In the genomic region with DNA sequence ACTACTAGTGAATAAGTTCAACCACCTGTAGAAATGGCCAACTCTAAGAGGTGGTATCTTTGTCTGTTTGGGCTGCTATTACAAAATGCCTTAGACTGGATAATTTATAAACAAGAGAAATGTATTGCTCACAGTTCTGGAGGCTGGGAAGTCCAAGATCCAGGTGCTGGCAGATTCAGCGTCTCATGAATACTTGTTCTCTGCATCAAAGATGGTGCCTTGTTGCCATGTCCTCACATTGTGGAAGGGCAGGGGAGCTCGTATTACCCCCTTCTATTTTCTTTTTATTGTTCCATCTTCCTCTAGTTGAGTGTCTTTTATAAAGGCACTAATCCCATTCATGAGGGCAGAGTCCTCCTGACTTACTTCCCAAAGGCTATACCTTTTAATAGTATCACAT, we compare ENCODE assay signal across 39 cellular contexts.
"Had no signal": no experiment of that assay in that cellular context is flagged by ENCODE, and none has a peak within 500 bp of the region (broad histone marks: within the 10 kb centered on the region; RNA-seq: fewer than 3 reads in every experiment).

No MANE protein-coding gene starts in this region.

- H3K36me3 Mint-ChIP-seq: activated naive CD4-positive, alpha-beta T cell treated with anti-CD3 and anti-CD28 coated beads, Interleukin-2, amount 10 ng/mL, durations not matched to agents 7 days and 5 days; activated naive CD8-positive, alpha-beta T cell treated with anti-CD3 and anti-CD28 coated beads, Interleukin-2, amount 10 ng/mL, durations not matched to agents 7 days and 5 days had no signal

- H3K4me3 ChIP-seq: adrenal gland, ascending aorta, body of pancreas, breast epithelium, cardiac muscle cell had no signal

- DNase-seq: activated effector memory CD4-positive, alpha-beta T cell treated with anti-CD3 and anti-CD28 coated beads, Interleukin-2, amount 50 U/mL, for 16 hours; activated effector memory CD4-positive, alpha-beta T cell treated with Interleukin-2 at 50 U/mL for 16 hours; activated gamma-delta T cell; activated gamma-delta T cell treated with Interleukin-2 at 50 U/mL for 16 hours; activated naive CD4-positive, alpha-beta T cell; activated naive CD4-positive, alpha-beta T cell treated with anti-CD3 and anti-CD28 coated beads for 36 hours; activated naive CD4-positive, alpha-beta T cell treated with anti-CD3 and anti-CD28 coated beads, Interleukin-2, amount 10 ng/mL, durations not matched to agents 7 days and 5 days; activated naive CD4-positive, alpha-beta T cell treated with anti-CD3 and anti-CD28 coated beads, Interleukin-2, amount 50 U/mL, for 16 hours; activated naive CD4-positive, alpha-beta T cell treated with Interleukin-2 at 50 U/mL for 16 hours; activated naive CD8-positive, alpha-beta T cell treated with anti-CD3 and anti-CD28 coated beads for 36 hours; activated naive CD8-positive, alpha-beta T cell treated with anti-CD3 and anti-CD28 coated beads, Interleukin-2, amount 10 ng/mL, durations not matched to agents 7 days and 5 days; activated naive CD8-positive, alpha-beta T cell treated with anti-CD3 and anti-CD28 coated beads, Interleukin-2, amount 50 U/mL, for 24 hours; activated T-cell treated with anti-CD3 and anti-CD28 coated beads, Interleukin-2, amount 50 U/mL, for 1 hour; activated T-cell treated with anti-CD3 and anti-CD28 coated beads, Interleukin-2, amount 50 U/mL, for 24 hours; activated T-cell treated with anti-CD3 and anti-CD28 coated beads, Interleukin-2, amount 50 U/mL, for 4 hours; activated T-cell treated with anti-CD3 and anti-CD28 coated beads, Interleukin-2, amount 50 U/mL, for 48 hours; activated T-cell treated with anti-CD3 and anti-CD28 coated beads, Interleukin-2, amount 50 U/mL, for 72 hours; adrenal gland; amniotic stem cell; amygdala; anterior cingulate cortex; aorta; body of pancreas; brain microvascular endothelial cell; caudate nucleus; central memory CD4-positive, alpha-beta T cell; cerebellar nuclear complex had no signal

- H3K9me3 ChIP-seq: adrenal gland, ascending aorta, body of pancreas, breast epithelium had no signal

- H3K27me3 ChIP-seq: adrenal gland, ascending aorta, body of pancreas, brain microvascular endothelial cell, breast epithelium, cardiac muscle cell had no signal

- FAIRE-seq: astrocyte, bronchial epithelial cell had no signal

- H3K4me1 ChIP-seq: adrenal gland had no signal

- H3K4me3 Mint-ChIP-seq: activated naive CD4-positive, alpha-beta T cell treated with anti-CD3 and anti-CD28 coated beads for 36 hours; activated naive CD4-positive, alpha-beta T cell treated with anti-CD3 and anti-CD28 coated beads, Interleukin-2, amount 10 ng/mL, durations not matched to agents 7 days and 5 days; activated naive CD4-positive, alpha-beta T cell treated with anti-CD3 and anti-CD28 coated beads, Interleukin-2, amount 50 U/mL, for 24 hours; activated naive CD8-positive, alpha-beta T cell; activated naive CD8-positive, alpha-beta T cell treated with anti-CD3 and anti-CD28 coated beads for 36 hours; activated naive CD8-positive, alpha-beta T cell treated with anti-CD3 and anti-CD28 coated beads, Interleukin-2, amount 10 ng/mL, durations not matched to agents 7 days and 5 days; activated naive CD8-positive, alpha-beta T cell treated with anti-CD3 and anti-CD28 coated beads, Interleukin-2, amount 50 U/mL, for 24 hours; activated T-cell treated with anti-CD3 and anti-CD28 coated beads, Interleukin-2, amount 50 U/mL, for 24 hours; activated T-cell treated with anti-CD3 and anti-CD28 coated beads, Interleukin-2, amount 50 U/mL, for 4 hours; activated T-cell treated with anti-CD3 and anti-CD28 coated beads, Interleukin-2, amount 50 U/mL, for 72 hours; activated T-helper 1 cell treated with anti-CD3 and anti-CD28 coated beads, Interleukin-12 subunit alpha, Interleukin-12 subunit beta, Interleukin-2, Interleukin-4 antibody, amounts not matched to agents 30 ng/mL and 10 ng/mL and 1 ng/mL, durations not matched to agents 14 hours and 24 hours and 36 hours; brain; central memory CD8-positive, alpha-beta T cell had no signal

- H3K27ac Mint-ChIP-seq: activated naive CD4-positive, alpha-beta T cell treated with anti-CD3 and anti-CD28 coated beads for 36 hours; activated naive CD4-positive, alpha-beta T cell treated with anti-CD3 and anti-CD28 coated beads, Interleukin-2, amount 10 ng/mL, durations not matched to agents 7 days and 5 days; activated naive CD4-positive, alpha-beta T cell treated with anti-CD3 and anti-CD28 coated beads, Interleukin-2, amount 50 U/mL, for 24 hours; activated naive CD4-positive, alpha-beta T cell treated with anti-CD3 and anti-CD28 coated beads, Interleukin-2, amount 50 U/mL, for 72 hours; activated naive CD8-positive, alpha-beta T cell; activated naive CD8-positive, alpha-beta T cell treated with anti-CD3 and anti-CD28 coated beads for 36 hours; activated naive CD8-positive, alpha-beta T cell treated with anti-CD3 and anti-CD28 coated beads, Interleukin-2, amount 10 ng/mL, durations not matched to agents 7 days and 5 days; activated naive CD8-positive, alpha-beta T cell treated with anti-CD3 and anti-CD28 coated beads, Interleukin-2, amount 50 U/mL, for 24 hours; activated T-cell treated with anti-CD3 and anti-CD28 coated beads, Interleukin-2, amount 50 U/mL, for 24 hours; activated T-cell treated with anti-CD3 and anti-CD28 coated beads, Interleukin-2, amount 50 U/mL, for 72 hours; activated T-helper 1 cell treated with anti-CD3 and anti-CD28 coated beads, Interleukin-12 subunit alpha, Interleukin-12 subunit beta, Interleukin-2, Interleukin-4 antibody, amounts not matched to agents 30 ng/mL and 10 ng/mL and 1 ng/mL, durations not matched to agents 14 hours and 24 hours and 36 hours; activated T-helper 2 cell treated with anti-CD3 and anti-CD28 coated beads, Interferon-gamma antibody, Interleukin-2, Interleukin-4, amounts not matched to agents 10 μg/mL and 5 μg/mL and 100 μg/mL, durations not matched to agents 14 hours and 24 hours and 36 hours; brain had no signal

- H3K9me3 Mint-ChIP-seq: activated naive CD4-positive, alpha-beta T cell treated with anti-CD3 and anti-CD28 coated beads for 36 hours; activated naive CD4-positive, alpha-beta T cell treated with anti-CD3 and anti-CD28 coated beads, Interleukin-2, amount 10 ng/mL, durations not matched to agents 7 days and 5 days; activated naive CD8-positive, alpha-beta T cell treated with anti-CD3 and anti-CD28 coated beads for 36 hours; activated naive CD8-positive, alpha-beta T cell treated with anti-CD3 and anti-CD28 coated beads, Interleukin-2, amount 10 ng/mL, durations not matched to agents 7 days and 5 days; activated naive CD8-positive, alpha-beta T cell treated with anti-CD3 and anti-CD28 coated beads, Interleukin-2, amount 50 U/mL, for 24 hours; activated T-cell treated with anti-CD3 and anti-CD28 coated beads, Interleukin-2, amount 50 U/mL, for 24 hours; activated T-cell treated with anti-CD3 and anti-CD28 coated beads, Interleukin-2, amount 50 U/mL, for 4 hours; activated T-cell treated with anti-CD3 and anti-CD28 coated beads, Interleukin-2, amount 50 U/mL, for 72 hours; activated T-helper 1 cell treated with anti-CD3 and anti-CD28 coated beads, Interleukin-12 subunit alpha, Interleukin-12 subunit beta, Interleukin-2, Interleukin-4 antibody, amounts not matched to agents 30 ng/mL and 10 ng/mL and 1 ng/mL, durations not matched to agents 14 hours and 24 hours and 36 hours; activated T-helper 2 cell treated with anti-CD3 and anti-CD28 coated beads, Interferon-gamma antibody, Interleukin-2, Interleukin-4, amounts not matched to agents 10 μg/mL and 5 μg/mL and 100 μg/mL, durations not matched to agents 14 hours and 24 hours and 36 hours; central memory CD8-positive, alpha-beta T cell had no signal

- H3K27me3 Mint-ChIP-seq: activated naive CD4-positive, alpha-beta T cell treated with anti-CD3 and anti-CD28 coated beads, Interleukin-2, amount 10 ng/mL, durations not matched to agents 7 days and 5 days; activated naive CD4-positive, alpha-beta T cell treated with anti-CD3 and anti-CD28 coated beads, Interleukin-2, amount 50 U/mL, for 24 hours; activated naive CD8-positive, alpha-beta T cell; activated naive CD8-positive, alpha-beta T cell treated with anti-CD3 and anti-CD28 coated beads for 36 hours; activated naive CD8-positive, alpha-beta T cell treated with anti-CD3 and anti-CD28 coated beads, Interleukin-2, amount 10 ng/mL, durations not matched to agents 7 days and 5 days; activated naive CD8-positive, alpha-beta T cell treated with anti-CD3 and anti-CD28 coated beads, Interleukin-2, amount 50 U/mL, for 24 hours; activated T-cell treated with anti-CD3 and anti-CD28 coated beads, Interleukin-2, amount 50 U/mL, for 24 hours; brain; central memory CD8-positive, alpha-beta T cell had no signal

- H3K36me3 ChIP-seq: adrenal gland, ascending aorta, brain microvascular endothelial cell, breast epithelium, cardiac muscle cell had no signal

- H3K27ac ChIP-seq: adrenal gland, ascending aorta, body of pancreas, brain microvascular endothelial cell, breast epithelium, cardiac muscle cell had no signal

- ATAC-seq: activated naive CD4-positive, alpha-beta T cell treated with anti-CD3 and anti-CD28 coated beads, Interleukin-2, amount 50 U/mL, for 72 hours; activated naive CD8-positive, alpha-beta T cell treated with anti-CD3 and anti-CD28 coated beads, Interleukin-2, amount 50 U/mL, for 24 hours; activated T-cell treated with anti-CD3 and anti-CD28 coated beads, Interleukin-2, amount 50 U/mL, for 4 hours; activated T-cell treated with anti-CD3 and anti-CD28 coated beads, Interleukin-2, amount 50 U/mL, for 72 hours; body of pancreas had no signal
